34 cellular contexts compared by ENCODE assay signal in the genomic region with DNA sequence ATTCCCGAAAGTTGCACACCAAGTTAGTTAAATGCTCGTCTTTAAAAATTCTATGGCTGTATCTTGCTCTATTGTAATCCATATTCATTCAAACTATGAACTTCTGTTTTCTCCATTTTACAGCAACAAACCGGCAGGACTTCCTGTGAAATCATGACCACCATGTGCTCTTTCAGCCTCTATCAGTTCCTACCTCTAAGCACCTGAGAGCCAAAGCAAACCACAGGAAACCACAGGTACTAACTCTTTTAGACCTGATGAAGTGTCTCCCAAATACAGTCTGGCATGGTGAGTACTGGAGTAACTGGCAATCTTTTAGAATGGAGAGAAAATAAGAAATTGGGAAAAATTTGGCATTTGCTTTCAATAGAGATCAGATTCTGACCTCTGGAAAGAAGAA.
"Had no signal": no experiment of that assay in that cellular context is flagged by ENCODE, and none has a peak within 500 bp of the region (broad histone marks: within the 10 kb centered on the region; RNA-seq: fewer than 3 reads in every experiment).

No MANE protein-coding gene starts in this region.

- H3K9me3 ChIP-seq: breast epithelium, colonic mucosa, esophagus squamous epithelium, gastroesophageal sphincter had no signal

- H3K36me3 ChIP-seq: adrenal gland, breast epithelium, cardiac muscle cell, colonic mucosa, esophagus squamous epithelium, gastroesophageal sphincter, heart right ventricle, WERI-Rb-1 had no signal

- H3K9me3 Mint-ChIP-seq: activated T-helper 1 cell treated with anti-CD3 and anti-CD28 coated beads, Interleukin-12 subunit alpha, Interleukin-12 subunit beta, Interleukin-2, Interleukin-4 antibody, amounts not matched to agents 30 ng/mL and 10 ng/mL and 1 ng/mL, durations not matched to agents 14 hours and 24 hours and 36 hours; brain had no signal

- H3K4me3 Mint-ChIP-seq: activated B cell treated with CpG ODN at 0.5 μM for 24 hours; activated CD8-positive, alpha-beta T cell treated with anti-CD3 and anti-CD28 coated beads for 36 hours; activated naive CD4-positive, alpha-beta T cell treated with anti-CD3 and anti-CD28 coated beads for 36 hours; activated naive CD4-positive, alpha-beta T cell treated with anti-CD3 and anti-CD28 coated beads, Interleukin-2, amount 50 U/mL, for 24 hours; activated naive CD8-positive, alpha-beta T cell treated with anti-CD3 and anti-CD28 coated beads for 36 hours; activated naive CD8-positive, alpha-beta T cell treated with anti-CD3 and anti-CD28 coated beads, Interleukin-2, amount 50 U/mL, for 24 hours; activated T-helper 1 cell treated with anti-CD3 and anti-CD28 coated beads, Interleukin-12 subunit alpha, Interleukin-12 subunit beta, Interleukin-2, Interleukin-4 antibody, amounts not matched to agents 30 ng/mL and 10 ng/mL and 1 ng/mL, durations not matched to agents 14 hours and 24 hours and 36 hours; brain; T-helper 17 cell; T-helper 2 cell treated with Interferon-gamma antibody and Interleukin-4, amounts not matched to agents 5 μg/mL and 100 μg/mL, for 36 hours had no signal

- H3K27me3 ChIP-seq: adrenal gland, breast epithelium, cardiac muscle cell, colonic mucosa, esophagus squamous epithelium, gastroesophageal sphincter, heart right ventricle had no signal

- H3K4me3 ChIP-seq: adrenal gland, breast epithelium, cardiac muscle cell, colonic mucosa, esophagus squamous epithelium, gastroesophageal sphincter, heart right ventricle had no signal

- H3K27ac Mint-ChIP-seq: activated B cell treated with CpG ODN at 0.5 μM for 24 hours; activated CD8-positive, alpha-beta T cell treated with anti-CD3 and anti-CD28 coated beads for 36 hours; activated naive CD4-positive, alpha-beta T cell treated with anti-CD3 and anti-CD28 coated beads for 36 hours; activated naive CD4-positive, alpha-beta T cell treated with anti-CD3 and anti-CD28 coated beads, Interleukin-2, amount 50 U/mL, for 24 hours; activated naive CD8-positive, alpha-beta T cell treated with anti-CD3 and anti-CD28 coated beads for 36 hours; activated naive CD8-positive, alpha-beta T cell treated with anti-CD3 and anti-CD28 coated beads, Interleukin-2, amount 50 U/mL, for 24 hours; activated T-helper 1 cell treated with anti-CD3 and anti-CD28 coated beads, Interleukin-12 subunit alpha, Interleukin-12 subunit beta, Interleukin-2, Interleukin-4 antibody, amounts not matched to agents 30 ng/mL and 10 ng/mL and 1 ng/mL, durations not matched to agents 14 hours and 24 hours and 36 hours; activated T-helper 2 cell treated with anti-CD3 and anti-CD28 coated beads, Interferon-gamma antibody, Interleukin-2, Interleukin-4, amounts not matched to agents 10 μg/mL and 5 μg/mL and 100 μg/mL, durations not matched to agents 14 hours and 24 hours and 36 hours; brain; T-helper 17 cell; T-helper 2 cell treated with Interferon-gamma antibody and Interleukin-4, amounts not matched to agents 5 μg/mL and 100 μg/mL, for 36 hours had no signal

- H3K4me1 ChIP-seq: adrenal gland, breast epithelium, colonic mucosa, esophagus squamous epithelium, gastroesophageal sphincter, heart right ventricle had no signal

- H3K4me1 Mint-ChIP-seq: activated B cell treated with CpG ODN at 0.5 μM for 24 hours; activated naive CD4-positive, alpha-beta T cell treated with anti-CD3 and anti-CD28 coated beads, Interleukin-2, amount 50 U/mL, for 24 hours; activated naive CD8-positive, alpha-beta T cell treated with anti-CD3 and anti-CD28 coated beads for 36 hours; activated naive CD8-positive, alpha-beta T cell treated with anti-CD3 and anti-CD28 coated beads, Interleukin-2, amount 50 U/mL, for 24 hours; brain; T-helper 17 cell had no signal

- H3K36me3 Mint-ChIP-seq: activated naive CD4-positive, alpha-beta T cell treated with anti-CD3 and anti-CD28 coated beads, Interleukin-2, amount 50 U/mL, for 24 hours; activated naive CD8-positive, alpha-beta T cell treated with anti-CD3 and anti-CD28 coated beads for 36 hours; brain had no signal

- H3K27me3 Mint-ChIP-seq: activated B cell treated with CpG ODN at 0.5 μM for 24 hours; activated CD8-positive, alpha-beta T cell treated with anti-CD3 and anti-CD28 coated beads for 36 hours; activated naive CD4-positive, alpha-beta T cell treated with anti-CD3 and anti-CD28 coated beads, Interleukin-2, amount 50 U/mL, for 24 hours; activated naive CD8-positive, alpha-beta T cell treated with anti-CD3 and anti-CD28 coated beads for 36 hours; activated naive CD8-positive, alpha-beta T cell treated with anti-CD3 and anti-CD28 coated beads, Interleukin-2, amount 50 U/mL, for 24 hours; brain; T-helper 17 cell had no signal

- H3K27ac ChIP-seq: adrenal gland, breast epithelium, cardiac muscle cell, colonic mucosa, epithelial cell of prostate, esophagus squamous epithelium, gastroesophageal sphincter, heart right ventricle, WERI-Rb-1 had no signal

- ATAC-seq: activated CD4-positive, CD25-positive, alpha-beta regulatory T cell treated with anti-CD3 and anti-CD28 coated beads, Interleukin-2, amount 50 U/mL, for 24 hours; activated CD8-positive, alpha-beta T cell treated with anti-CD3 and anti-CD28 coated beads for 36 hours; activated naive CD8-positive, alpha-beta T cell treated with anti-CD3 and anti-CD28 coated beads, Interleukin-2, amount 50 U/mL, for 24 hours; gastroesophageal sphincter; heart right ventricle; T-helper 17 cell had no signal

- DNase-seq: activated B cell treated with CpG ODN at 0.5 μM for 24 hours; activated CD4-positive, alpha-beta T cell treated with anti-CD3 and anti-CD28 coated beads for 48 hours; activated CD4-positive, alpha-beta T cell treated with anti-CD3 and anti-CD28 coated beads, Interleukin-2, amount 50 U/mL, for 1 hour; activated CD4-positive, alpha-beta T cell treated with anti-CD3 and anti-CD28 coated beads, Interleukin-2, amount 50 U/mL, for 48 hours; activated CD8-positive, alpha-beta memory T cell treated with anti-CD3 and anti-CD28 coated beads for 24 hours; activated CD8-positive, alpha-beta T cell treated with anti-CD3 and anti-CD28 coated beads for 36 hours; activated effector memory CD4-positive, alpha-beta T cell treated with anti-CD3 and anti-CD28 coated beads, Interleukin-2, amount 50 U/mL, for 16 hours; activated naive CD4-positive, alpha-beta T cell treated with anti-CD3 and anti-CD28 coated beads for 36 hours; activated naive CD8-positive, alpha-beta T cell treated with anti-CD3 and anti-CD28 coated beads for 36 hours; activated naive CD8-positive, alpha-beta T cell treated with anti-CD3 and anti-CD28 coated beads, Interleukin-2, amount 50 U/mL, for 24 hours; activated T-cell treated with anti-CD3 and anti-CD28 coated beads, Interleukin-2, amount 50 U/mL, for 48 hours; adrenal gland; amygdala; aorta; central memory CD4-positive, alpha-beta T cell; cerebellar nuclear complex; colonic mucosa; effector CD8-positive, alpha-beta T cell; esophagus squamous epithelium; foreskin melanocyte; heart right ventricle; T-helper 17 cell; T1000; WERI-Rb-1 had no signal
